ENCODE assay signal across 9 cellular contexts in the genomic region with DNA sequence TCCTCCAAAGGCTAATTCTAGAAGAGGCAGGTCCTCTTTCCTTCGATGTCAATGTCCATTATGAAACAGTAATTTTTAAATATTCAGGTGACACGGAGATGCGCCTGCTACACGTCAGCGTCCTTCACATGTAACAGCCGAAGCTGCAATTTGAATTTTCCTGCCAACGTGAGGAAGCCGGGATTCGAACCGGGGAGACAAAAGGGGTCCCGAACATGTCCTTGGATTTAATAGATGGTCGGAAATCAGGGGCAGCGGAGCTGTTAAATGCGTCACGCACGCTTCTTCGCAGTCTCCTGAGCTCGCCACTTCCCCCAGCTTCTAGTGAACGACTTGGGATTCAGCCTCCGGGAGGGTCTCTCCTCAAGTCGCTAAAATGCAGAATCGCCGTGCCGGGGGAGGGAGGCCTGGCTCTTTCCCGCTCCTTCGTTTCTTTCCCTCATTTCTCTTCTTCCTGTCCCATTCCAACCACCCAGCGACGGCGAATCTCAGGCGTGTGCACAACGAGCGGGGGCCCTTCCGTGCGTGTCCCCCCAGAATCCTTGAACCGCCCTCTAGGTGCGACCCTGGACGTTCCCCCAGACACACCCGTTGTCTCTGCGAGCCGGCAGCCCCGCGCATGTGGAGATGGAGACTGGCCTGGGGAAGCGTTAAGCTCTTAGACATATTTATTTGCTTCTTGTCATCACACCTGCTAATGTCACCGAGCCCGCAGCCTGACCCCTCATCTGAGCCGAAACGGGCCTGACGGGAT. TPM values are rescaled to one million over a fixed set of nuclear protein-coding genes. Genes with fewer than 3 reads are reported as not detected.
DNase-seq lines count a peak whose midpoint lies in the region; ATAC-seq and TF ChIP-seq lines count a peak whose summit lies in the region.
"Had no signal": no experiment of that assay in that cellular context is flagged by ENCODE, and none has a peak within 500 bp of the region (broad histone marks: within the 10 kb centered on the region; RNA-seq: fewer than 3 reads in every experiment).

No MANE protein-coding gene starts in this region.

- H3K4me1 ChIP-seq in SJSA1 (replicated peaks): peaks cover 22% of the 10 kb centered on the region
- H3K4me1 ChIP-seq in left lung: peaks cover 20 to 67% of the 10 kb centered on the region in 2 donors
- H3K4me1 ChIP-seq: parathyroid adenoma had no signal

- H3K27ac ChIP-seq in SJSA1 (no peak overlapping the region), left lung (no peak overlapping the region)

- H3K9me3 ChIP-seq in SJSA1 (replicated peaks) (peaks cover 4% of the 10 kb centered on the region; the same call in 1 of the 2 replicates), left lung (no peaks in the 10 kb centered on the region)

- peak overlapping the region; percentile 55 for H3K4me3 Mint-ChIP-seq in activated CD4-positive, alpha-beta T cell treated with anti-CD3 and anti-CD28 coated beads, Interleukin-2, amount 10 ng/mL, durations not matched to agents 24 days and 14 days
- H3K4me3 Mint-ChIP-seq in glutamatergic neuron (ENCODE audit: unreplicated experiment): peak overlapping the region; percentile 88
- H3K4me3 Mint-ChIP-seq in stimulated activated naive B cell treated with anti-CD40 and anti-IgM and Interleukin-4, amounts not matched to agents 10 μg/mL and 1 μg/mL and 100 μg/mL, for 72 hours: peak overlapping the region; percentile 56 to 60

- peaks cover 23% of the 10 kb centered on the region for H3K4me1 Mint-ChIP-seq in activated CD4-positive, alpha-beta T cell treated with anti-CD3 and anti-CD28 coated beads, Interleukin-2, amount 10 ng/mL, durations not matched to agents 24 days and 14 days
- H3K4me1 Mint-ChIP-seq in glutamatergic neuron (ENCODE audit: low read depth, unreplicated experiment): peaks cover 30% of the 10 kb centered on the region
- peaks cover 37 to 55% of the 10 kb centered on the region in 2 donors for H3K4me1 Mint-ChIP-seq in stimulated activated naive B cell treated with anti-CD40 and anti-IgM and Interleukin-4, amounts not matched to agents 10 μg/mL and 1 μg/mL and 100 μg/mL, for 72 hours

- H3K27me3 ChIP-seq in SJSA1 (replicated peaks): no peaks in the 10 kb centered on the region
- H3K27me3 ChIP-seq in left lung: peaks cover 84 to 100% of the 10 kb centered on the region in 2 donors

- peak overlapping the region; percentile 88 for H3K4me3 ChIP-seq in SJSA1
- H3K4me3 ChIP-seq in left lung: no peak overlapping the region

- H3K9me3 Mint-ChIP-seq in activated CD4-positive, alpha-beta T cell treated with anti-CD3 and anti-CD28 coated beads, Interleukin-2, amount 10 ng/mL, durations not matched to agents 24 days and 14 days: no peaks in the 10 kb centered on the region
- peaks cover 24% of the 10 kb centered on the region for H3K9me3 Mint-ChIP-seq in glutamatergic neuron (ENCODE audit: unreplicated experiment)
- H3K9me3 Mint-ChIP-seq in stimulated activated naive B cell treated with anti-CD40 and anti-IgM and Interleukin-4, amounts not matched to agents 10 μg/mL and 1 μg/mL and 100 μg/mL, for 72 hours: no peaks in the 10 kb centered on the region

- H3K36me3 Mint-ChIP-seq in activated CD4-positive, alpha-beta T cell treated with anti-CD3 and anti-CD28 coated beads, Interleukin-2, amount 10 ng/mL, durations not matched to agents 24 days and 14 days (ENCODE audit: low read depth): peaks cover 7% of the 10 kb centered on the region
- H3K36me3 Mint-ChIP-seq in glutamatergic neuron (ENCODE audit: unreplicated experiment): no peaks in the 10 kb centered on the region
- peaks cover 2 to 5% of the 10 kb centered on the region in 2 donors for H3K36me3 Mint-ChIP-seq in stimulated activated naive B cell treated with anti-CD40 and anti-IgM and Interleukin-4, amounts not matched to agents 10 μg/mL and 1 μg/mL and 100 μg/mL, for 72 hours

- peaks cover 65% of the 10 kb centered on the region for H3K27me3 Mint-ChIP-seq in activated CD4-positive, alpha-beta T cell treated with anti-CD3 and anti-CD28 coated beads, Interleukin-2, amount 10 ng/mL, durations not matched to agents 24 days and 14 days
- H3K27me3 Mint-ChIP-seq in glutamatergic neuron (ENCODE audit: unreplicated experiment): peaks cover 23% of the 10 kb centered on the region
- H3K27me3 Mint-ChIP-seq in stimulated activated naive B cell treated with anti-CD40 and anti-IgM and Interleukin-4, amounts not matched to agents 10 μg/mL and 1 μg/mL and 100 μg/mL, for 72 hours: peaks cover 52 to 60% of the 10 kb centered on the region in 2 donors

- intact Hi-C loops in activated CD4-positive, alpha-beta T cell treated with anti-CD3 and anti-CD28 coated beads, Interleukin-2, amount 10 ng/mL, durations not matched to agents 24 days and 14 days (cut with micrococcal nuclease): loop anchor here (5.0 to 10.0 kb wide), 2 partner anchors 216 to 956 kb away; no protein-coding TSS in a partner anchor
- intact Hi-C loops in left lung (cut with DNase I): loop anchor here in 1 of 2 donors (5.0 to 10.0 kb wide), 5 partner anchors 76 to 836 kb away; no protein-coding TSS in a partner anchor

- ATAC-seq in stimulated activated naive B cell treated with anti-CD40 and anti-IgM and Interleukin-4, amounts not matched to agents 10 μg/mL and 1 μg/mL and 100 μg/mL, for 72 hours (replicated peaks): no peak
- ATAC-seq in left lung (no peak), HG03432 (IDR thresholded peaks at IDR 0.05; ENCODE audit: unreplicated experiment) (no peak)

- peak overlapping the region; percentile 80 for H3K27ac Mint-ChIP-seq in activated CD4-positive, alpha-beta T cell treated with anti-CD3 and anti-CD28 coated beads, Interleukin-2, amount 10 ng/mL, durations not matched to agents 24 days and 14 days
- peak overlapping the region; percentile 85 for H3K27ac Mint-ChIP-seq in glutamatergic neuron (ENCODE audit: unreplicated experiment)
- H3K27ac Mint-ChIP-seq in stimulated activated naive B cell treated with anti-CD40 and anti-IgM and Interleukin-4, amounts not matched to agents 10 μg/mL and 1 μg/mL and 100 μg/mL, for 72 hours: peak overlapping the region; percentile 89

- DNase-seq in activated CD4-positive, alpha-beta T cell treated with anti-CD3 and anti-CD28 coated beads, Interleukin-2, amount 10 ng/mL, durations not matched to agents 24 days and 14 days: no peak
- no peak for DNase-seq in activated CD4-positive, alpha-beta T cell treated with anti-CD3 and anti-CD28 coated beads for 48 hours
- DNase-seq in SJSA1 (ENCODE audit: low read depth in 1 of 2, low spot score in 2 of 2): no peak
- no peak for DNase-seq in glutamatergic neuron
- DNase-seq in stimulated activated naive B cell treated with anti-CD40 and anti-IgM and Interleukin-4, amounts not matched to agents 10 μg/mL and 1 μg/mL and 100 μg/mL, for 72 hours: no peak
- DNase-seq in left lung: no peak
- no peak for DNase-seq in NCI-H1048 (lab: John Stamatoyannopoulos, UW)

- TF ChIP-seq CTCF in glutamatergic neuron (IDR thresholded peaks at IDR 0.05; ENCODE audit: partially characterized antibody, unreplicated experiment) (no peak), left lung (IDR thresholded peaks at IDR 0.05) (no peak)

- H3K36me3 ChIP-seq in SJSA1 (peaks cover 26% of the 10 kb centered on the region), left lung (no peaks in the 10 kb centered on the region)

RNA-seq across cellular contexts. Expression of gene FOXC1, which starts 1.3 kb away (rescaled TPM):
- 0.07 TPM in 2 replicates for total RNA-seq in activated CD4-positive, alpha-beta T cell treated with anti-CD3 and anti-CD28 coated beads, Interleukin-2, amount 10 ng/mL, durations not matched to agents 24 days and 14 days
- 16.0 and 21.0 TPM in 2 replicates for total RNA-seq in SJSA1 (2014; rRNA removed; shearing (Covaris generic))
- total RNA-seq in glutamatergic neuron (ENCODE audit: unreplicated experiment): 3.3 TPM
- total RNA-seq in left lung: 1 to 10 TPM; 1.8 to 3.4 TPM
